In the genomic region with DNA sequence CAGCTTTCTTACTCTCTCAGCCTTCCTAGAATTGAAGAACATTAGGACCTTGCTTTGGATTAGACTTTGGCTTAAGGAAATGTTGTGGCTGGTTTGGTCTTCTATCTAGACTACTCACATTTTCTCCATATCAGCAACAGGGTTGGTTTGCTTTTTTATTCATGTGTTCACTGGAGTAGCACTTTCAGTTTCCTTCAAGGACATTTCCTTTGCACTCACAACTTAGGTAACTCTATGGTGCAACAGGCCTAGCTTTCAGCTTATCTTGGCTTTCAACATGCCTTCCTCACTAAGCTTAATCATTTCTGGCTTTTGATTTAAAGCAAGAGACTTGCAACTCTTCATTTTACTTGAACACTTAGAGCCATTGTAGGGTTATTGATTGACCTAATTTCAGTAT, we compare ENCODE assay signal across 13 cellular contexts.
DNase-seq lines count a peak whose midpoint lies in the region; ATAC-seq and TF ChIP-seq lines count a peak whose summit lies in the region.
"Had no signal": no experiment of that assay in that cellular context is flagged by ENCODE, and none has a peak within 500 bp of the region (broad histone marks: within the 10 kb centered on the region; RNA-seq: fewer than 3 reads in every experiment).

No MANE protein-coding gene starts in this region.

- H3K27ac Mint-ChIP-seq in activated T-helper 2 cell treated with anti-CD3 and anti-CD28 coated beads, Interferon-gamma antibody, Interleukin-2, Interleukin-4, amounts not matched to agents 10 μg/mL and 5 μg/mL and 100 μg/mL, durations not matched to agents 14 hours and 24 hours and 36 hours, result peak overlapping the region; percentile 14
- H3K27ac Mint-ChIP-seq: activated CD8-positive, alpha-beta T cell treated with anti-CD3 and anti-CD28 coated beads, Interleukin-2, amount 10 ng/mL, durations not matched to agents 7 days and 5 days had no signal

- H3K27me3 Mint-ChIP-seq in activated T-helper 2 cell treated with anti-CD3 and anti-CD28 coated beads, Interferon-gamma antibody, Interleukin-2, Interleukin-4, amounts not matched to agents 10 μg/mL and 5 μg/mL and 100 μg/mL, durations not matched to agents 14 hours and 24 hours and 36 hours (ENCODE audit: low read depth), result peaks cover 11% of the 10 kb centered on the region

- H3K4me3 ChIP-seq in GM12865 (ENCODE audit: low read depth, low read length), result no peak overlapping the region
- no peak overlapping the region for H3K4me3 ChIP-seq in MG63
- no peak overlapping the region for H3K4me3 ChIP-seq in tibial artery
- H3K4me3 ChIP-seq: dorsolateral prefrontal cortex had no signal

- H3K9me3 ChIP-seq in MG63, result peaks cover 19% of the 10 kb centered on the region
- H3K9me3 ChIP-seq in tibial artery, result no peaks in the 10 kb centered on the region

- H3K4me1 Mint-ChIP-seq in activated T-helper 2 cell treated with anti-CD3 and anti-CD28 coated beads, Interferon-gamma antibody, Interleukin-2, Interleukin-4, amounts not matched to agents 10 μg/mL and 5 μg/mL and 100 μg/mL, durations not matched to agents 14 hours and 24 hours and 36 hours (ENCODE audit: low read depth), result peaks cover 12% of the 10 kb centered on the region

- TF ChIP-seq CTCF in GM12865 (IDR thresholded peaks at IDR 0.05; ENCODE audit: insufficient read depth, low read depth, low read length, missing control alignments) (no peak), tibial artery (IDR thresholded peaks at IDR 0.05) (no peak)

- no peak overlapping the region for H3K27ac ChIP-seq in tibial artery
- H3K27ac ChIP-seq: dorsolateral prefrontal cortex, HL-60 had no signal

- intact Hi-C loops in activated T-helper 2 cell treated with anti-CD3 and anti-CD28 coated beads, Interferon-gamma antibody, Interleukin-2, Interleukin-4, amounts not matched to agents 10 μg/mL and 5 μg/mL and 100 μg/mL, durations not matched to agents 14 hours and 24 hours and 36 hours (cut with micrococcal nuclease), result loop anchor here (5.0 kb wide), 1 partner anchor 69 kb away; no protein-coding TSS in a partner anchor
- intact Hi-C loops in tibial artery (cut with DNase I; ENCODE audit: low total_unique reads), result no loop called here

- peaks cover 2% of the 10 kb centered on the region; the same call in 1 of the 2 replicates for H3K36me3 ChIP-seq in MG63
- peaks cover 0 to 4% (median 0%) of the 10 kb centered on the region in 3 donors for H3K36me3 ChIP-seq in tibial artery

- no peaks in the 10 kb centered on the region for H3K4me1 ChIP-seq in tibial artery

- DNase-seq in GM12865 (ENCODE audit: low read depth) (peak; percentile 37), NCI-H526 treated with DMSO at 0.1 percent for 48 hours (lab: John Stamatoyannopoulos, UW) (no peak), MG63 (no peak), tibial artery (no peak)
- no peak for DNase-seq in activated T-helper 2 cell treated with anti-CD3 and anti-CD28 coated beads, Interferon-gamma antibody, Interleukin-2, Interleukin-4, amounts not matched to agents 10 μg/mL and 5 μg/mL and 100 μg/mL, durations not matched to agents 14 hours and 24 hours and 36 hours (ENCODE audit: low spot score)
- DNase-seq: activated CD8-positive, alpha-beta T cell treated with anti-CD3 and anti-CD28 coated beads, Interleukin-2, amount 10 ng/mL, durations not matched to agents 7 days and 5 days; dorsolateral prefrontal cortex; NK-92 treated with Interleukin-12 subunit alpha and Interleukin-12 subunit beta, amount 100 ng/mL, for 24 hours; stimulated activated naive CD8-positive, alpha-beta T cell treated with anti-CD3 and anti-CD28 coated beads, Interleukin-15, Interleukin-2, amounts not matched to agents 100 U/mL and 50 U/mL, for 24 hours had no signal

- H3K9me3 Mint-ChIP-seq in activated T-helper 2 cell treated with anti-CD3 and anti-CD28 coated beads, Interferon-gamma antibody, Interleukin-2, Interleukin-4, amounts not matched to agents 10 μg/mL and 5 μg/mL and 100 μg/mL, durations not matched to agents 14 hours and 24 hours and 36 hours, result peaks cover 3% of the 10 kb centered on the region

- ATAC-seq in GM19463 (IDR thresholded peaks at IDR 0.05; ENCODE audit: unreplicated experiment) (peak; percentile 92), HG03066 (IDR thresholded peaks at IDR 0.05; ENCODE audit: low read depth, unreplicated experiment) (peak; percentile 72), GM18520 (IDR thresholded peaks at IDR 0.05; ENCODE audit: unreplicated experiment) (no peak)
- ATAC-seq: activated CD8-positive, alpha-beta T cell treated with anti-CD3 and anti-CD28 coated beads, Interleukin-2, amount 10 ng/mL, durations not matched to agents 7 days and 5 days; stimulated activated naive CD8-positive, alpha-beta T cell treated with anti-CD3 and anti-CD28 coated beads, Interleukin-15, Interleukin-2, amounts not matched to agents 100 U/mL and 50 U/mL, for 24 hours had no signal

- no peak overlapping the region for H3K4me3 Mint-ChIP-seq in activated T-helper 2 cell treated with anti-CD3 and anti-CD28 coated beads, Interferon-gamma antibody, Interleukin-2, Interleukin-4, amounts not matched to agents 10 μg/mL and 5 μg/mL and 100 μg/mL, durations not matched to agents 14 hours and 24 hours and 36 hours (ENCODE audit: low read depth)
- H3K4me3 Mint-ChIP-seq: activated CD8-positive, alpha-beta T cell treated with anti-CD3 and anti-CD28 coated beads, Interleukin-2, amount 10 ng/mL, durations not matched to agents 7 days and 5 days had no signal

- no peaks in the 10 kb centered on the region for H3K36me3 Mint-ChIP-seq in activated T-helper 2 cell treated with anti-CD3 and anti-CD28 coated beads, Interferon-gamma antibody, Interleukin-2, Interleukin-4, amounts not matched to agents 10 μg/mL and 5 μg/mL and 100 μg/mL, durations not matched to agents 14 hours and 24 hours and 36 hours (ENCODE audit: low read depth)

- H3K27me3 ChIP-seq in MG63, result no peaks in the 10 kb centered on the region
- no peaks in the 10 kb centered on the region for H3K27me3 ChIP-seq in tibial artery
- H3K27me3 ChIP-seq: dorsolateral prefrontal cortex had no signal
